Comparison of ENCODE assay signal across 2 cellular contexts in genomic region chr1:94163249-94163648, GRCh38. TPM values are rescaled to one million over a fixed set of nuclear protein-coding genes. Genes with fewer than 3 reads are reported as not detected.
"Had no signal": no experiment of that assay in that cellular context is flagged by ENCODE, and none has a peak within 500 bp of the region (broad histone marks: within the 10 kb centered on the region; RNA-seq: fewer than 3 reads in every experiment).

No MANE protein-coding gene starts in this region.

RNA-seq across cellular contexts. Expression of gene ABCA4, which starts 42.3 kb away (rescaled TPM):
- total RNA-seq: gastrocnemius medialis, mononuclear cell had no signal
